8 cellular contexts compared by ENCODE assay signal in the genomic region with DNA sequence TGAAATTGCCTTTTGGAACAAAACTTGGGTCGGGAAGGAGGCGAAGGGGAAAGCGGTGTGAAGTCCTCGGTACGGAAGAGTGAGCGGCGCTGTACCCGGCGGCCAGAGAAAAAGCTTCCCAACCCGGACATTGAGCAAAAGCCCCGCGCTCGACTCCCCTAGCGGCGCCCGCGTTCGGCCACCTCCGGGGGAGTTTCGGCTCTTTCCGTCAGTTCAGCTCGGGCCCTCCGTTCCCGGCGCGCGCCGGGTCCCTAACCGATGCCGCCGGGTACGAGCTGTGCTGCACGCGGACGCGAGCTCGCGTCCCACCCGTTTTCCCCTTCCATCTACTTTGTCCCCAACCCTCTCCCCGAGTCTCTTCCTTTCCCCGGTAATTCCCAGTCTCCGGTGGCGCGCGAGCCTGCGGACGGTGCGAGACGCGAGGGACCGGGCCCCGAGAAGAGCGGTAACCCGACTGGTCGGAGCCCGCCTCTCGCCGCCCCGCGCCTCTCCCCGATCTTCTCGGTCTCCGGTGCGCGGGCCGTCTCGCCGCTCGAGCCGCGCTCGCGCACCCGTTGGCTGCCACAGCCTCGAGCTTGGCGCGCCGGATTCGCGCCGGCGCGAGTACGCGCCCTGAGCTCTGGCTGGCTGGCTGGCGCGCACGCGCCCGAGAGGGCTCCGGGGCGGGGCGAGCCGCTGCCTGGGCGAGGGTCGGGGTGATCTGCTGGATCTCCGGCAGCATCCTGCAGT. TPM values are rescaled to one million over a fixed set of nuclear protein-coding genes. Genes with fewer than 3 reads are reported as not detected.
DNase-seq lines count a peak whose midpoint lies in the region; ATAC-seq and TF ChIP-seq lines count a peak whose summit lies in the region.

No MANE protein-coding gene starts in this region.

- CTCF ChIA-PET in BJ (lab: Yijun Ruan, JAX), result interaction anchor here (0.6 to 6.5 kb wide), 13 partner anchors 9 to 275 kb away, joined by 3 to 63 read pairs (median 5); partner anchors contain the start of gene DNAJC22

- peak; percentile 70 for DNase-seq in BJ (ENCODE audit: low read depth)
- DNase-seq in NCI-H526 treated with DMSO at 0.1 percent for 48 hours (lab: John Stamatoyannopoulos, UW), result peak; percentile 90
- peak; percentile 67 to 78 for DNase-seq in activated CD4-positive, alpha-beta T cell treated with anti-CD3 and anti-CD28 coated beads, Interleukin-2, amount 50 U/mL, for 24 hours (ENCODE audit: low read depth in 1 of 2, low spot score in 1 of 2)
- DNase-seq in dermis blood vessel endothelial cell, result peak; percentile 97
- DNase-seq in lower leg skin (ENCODE audit: low spot score in 2 of 2), result peak; percentile 78 to 96
- DNase-seq in stimulated activated CD4-positive, alpha-beta T cell treated with anti-CD3 and anti-CD28 coated beads, Interleukin-4, amount 100 ng/mL, for 24 hours, result peak; percentile 85

- 1% methylated on average over 66 to 72 of the region's 97 CpGs for WGBS in lower leg skin, 2 donors

- POLR2A ChIA-PET in BJ (lab: Charles Lee), result interaction anchor here (0.6 to 1.1 kb wide), 2 partner anchors 44 to 1278 kb away, joined by 3 read pairs; partner anchors contain the start of gene TROAP

- TF ChIP-seq CTCF in BJ (IDR thresholded peaks at IDR 0.05; ENCODE audit: insufficient read depth, low read depth, low read length) (peak; percentile 41), lower leg skin (IDR thresholded peaks at IDR 0.05) (no peak)

- intact Hi-C loops in lower leg skin (cut with DNase I; ENCODE audit: low total_unique reads), result loop anchor here (5.0 kb wide), 1 partner anchor 140 kb away; no protein-coding TSS in a partner anchor

- H3K4me3 ChIP-seq in BJ (ENCODE audit: low read depth, low read length), result peak overlapping the region; percentile 73
- H3K4me3 ChIP-seq in lower leg skin (ENCODE audit: low read depth, poor library complexity, severe bottlenecking), result peak overlapping the region; percentile 75

- TF ChIP-seq POLR2A in lower leg skin (IDR thresholded peaks at IDR 0.05), result no peak

- no peaks in the 10 kb centered on the region for H3K27me3 ChIP-seq in BJ (ENCODE audit: control insufficient read depth, insufficient read depth, low read length)

- ATAC-seq in GM19324 (IDR thresholded peaks at IDR 0.05; ENCODE audit: low FRiP score, unreplicated experiment) (peak; percentile 70), HG03469 (IDR thresholded peaks at IDR 0.05; ENCODE audit: unreplicated experiment) (peak; percentile 40)

- no peaks in the 10 kb centered on the region for H3K36me3 ChIP-seq in BJ (ENCODE audit: control insufficient read depth, insufficient read depth, low read length)

RNA-seq across cellular contexts. Expression of gene SPATS2, which starts 0.4 kb away (rescaled TPM):
- polyA plus RNA-seq in BJ (2011; rRNA removed), result 23.1 and 29.8 TPM in 2 replicates
- 19.0 and 20.7 TPM in 2 replicates for polyA minus RNA-seq in BJ (2011; rRNA and poly(A)+ RNA removed)
- 23.0 and 30.2 TPM in 2 replicates for total RNA-seq in dermis blood vessel endothelial cell
- 10 to 100 TPM; 14.0 to 26.5 (median 19.6) TPM for total RNA-seq in lower leg skin

RNA-seq across cellular contexts. Expression of gene DNAJC22, which starts 20.1 kb away (rescaled TPM):
- 2.3 and 4.3 TPM in 2 replicates for polyA plus RNA-seq in BJ (2011; rRNA removed)
- polyA minus RNA-seq in BJ (2011; rRNA and poly(A)+ RNA removed), result 1.3 and 1.4 TPM in 2 replicates
- total RNA-seq in dermis blood vessel endothelial cell (0.85 and 1.1 TPM in 2 replicates), lower leg skin (under 1 TPM; 0.21 to 0.52 (median 0.35) TPM)

RNA-seq across cellular contexts. Expression of gene C1QL4, which starts 29.8 kb away (rescaled TPM):
- polyA plus RNA-seq in BJ (2011; rRNA removed), result not detected in 2 replicates
- polyA minus RNA-seq in BJ (2011; rRNA and poly(A)+ RNA removed), result not detected in 2 replicates
- total RNA-seq in dermis blood vessel endothelial cell (under 0.01 TPM in 1 of 2 replicates, not detected in the other), lower leg skin (1 to 10 TPM in 2 of 4 donors, under 1 TPM in 1, not detected in 1; 0.62 to 2.5 (median 1.1) TPM)

RNA-seq across cellular contexts. Expression of gene TROAP, which starts 43.8 kb away (rescaled TPM):
- polyA plus RNA-seq in BJ (2011; rRNA removed), result 11.8 and 24.8 TPM in 2 replicates
- 17.5 and 23.2 TPM in 2 replicates for polyA minus RNA-seq in BJ (2011; rRNA and poly(A)+ RNA removed)
- total RNA-seq in dermis blood vessel endothelial cell (4.3 and 14.6 TPM in 2 replicates), lower leg skin (10 to 100 TPM in 1 of 4 donors, 1 to 10 TPM in 3; 2.1 to 24.2 (median 6.7) TPM)

Comparison
In these comparisons a context has a peak if more than half of its experiments do, and no peak if none do; other contexts are left out.
1. Peak in every context shown above with its lines: DNase-seq, ATAC-seq and H3K4me3 ChIP-seq.